1 cellular context compared by ENCODE assay signal in the genomic region with DNA sequence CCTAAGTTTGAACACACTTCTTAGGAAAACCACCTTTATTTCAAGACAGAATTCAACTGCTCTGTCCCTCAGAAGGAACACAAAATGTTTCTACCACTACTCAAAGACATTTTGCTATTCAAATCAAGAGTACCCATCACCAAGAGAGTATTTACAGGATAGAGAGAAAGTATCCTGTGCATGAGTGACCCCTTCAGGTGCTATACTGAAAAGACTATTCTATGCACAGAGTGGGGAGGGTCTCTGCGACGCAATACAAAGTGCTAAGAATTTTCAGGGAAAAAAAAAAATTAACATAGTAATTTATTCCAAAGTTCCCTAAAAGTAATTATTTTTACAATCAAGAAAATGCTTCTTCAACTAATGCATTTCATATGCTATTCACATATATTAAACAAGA.
TF ChIP-seq lines count a peak whose summit lies in the region.

No MANE protein-coding gene starts in this region.

TF ChIP-seq in H1, 55 proteins besides CTCF, POLR2A, EP300 and RAD21 (continued from another document):
- TF ChIP-seq KDM4A (IDR thresholded peaks at IDR 0.05; ENCODE audit: low read depth, low read length, severe bottlenecking) = no peak
- no peak for TF ChIP-seq MAX (IDR thresholded peaks at IDR 0.05)
- no peak for TF ChIP-seq SAP30 (IDR thresholded peaks at IDR 0.05; ENCODE audit: insufficient read depth, insufficient replicate concordance, low read length)
- no peak for TF ChIP-seq HDAC2 (IDR thresholded peaks at IDR 0.05; ENCODE audit: borderline replicate concordance in 1 of 2, low read depth in 2 of 2, low read length in 2 of 2)
- no peak for TF ChIP-seq CEBPB (IDR thresholded peaks at IDR 0.05; ENCODE audit: low read depth, low read length)
- TF ChIP-seq TEAD4 (IDR thresholded peaks at IDR 0.05; ENCODE audit: low read depth, low read length) = no peak
- TF ChIP-seq CBX5 (IDR thresholded peaks at IDR 0.05; ENCODE audit: low read depth, low read length) = no peak
